Comparison of ENCODE assay signal across 1 cellular context in the genomic region with DNA sequence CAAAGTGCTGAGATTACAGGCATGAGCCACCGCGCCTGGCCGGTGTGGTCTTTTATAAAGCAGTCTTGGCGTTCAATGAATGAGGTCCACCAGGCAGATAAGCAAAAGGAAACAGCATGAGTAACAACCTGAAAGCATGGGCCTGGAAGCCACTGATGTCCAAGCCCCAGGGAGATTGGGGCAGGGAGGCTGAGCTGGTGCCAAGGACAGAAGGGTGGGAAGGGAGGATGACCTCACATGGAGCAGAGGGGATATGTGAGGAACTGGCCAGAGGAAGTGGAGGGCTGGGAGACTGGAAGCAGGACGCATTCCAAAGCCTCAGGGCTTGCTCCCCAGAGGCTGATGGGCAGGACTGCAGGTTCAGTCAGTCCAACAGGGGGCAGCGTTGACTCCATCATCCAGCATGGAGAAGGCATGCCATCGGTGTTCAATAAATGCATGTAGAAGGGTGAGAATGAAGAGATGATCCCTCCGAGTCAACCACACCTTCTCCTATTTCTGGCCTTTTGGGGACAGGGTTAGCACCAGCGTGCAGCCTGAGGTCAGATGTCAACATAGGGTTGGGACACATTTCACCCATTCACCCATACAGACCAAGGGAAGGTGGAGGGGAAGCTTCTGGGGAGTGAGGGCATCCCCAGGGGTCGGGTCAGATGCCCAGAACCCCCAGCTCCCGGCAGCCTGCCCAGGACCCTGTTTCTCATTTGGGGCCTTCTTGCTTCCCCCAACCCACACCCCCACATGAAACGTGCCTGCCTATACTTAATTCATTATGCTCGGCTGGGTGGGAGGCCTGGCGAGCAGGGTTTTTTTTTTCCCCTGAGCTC.
TF ChIP-seq lines count a peak whose summit lies in the region.

No MANE protein-coding gene starts in this region.

TF ChIP-seq in K562, 482 proteins besides CTCF, POLR2A, EP300 and RAD21:
- TF ChIP-seq, protein P1, sequence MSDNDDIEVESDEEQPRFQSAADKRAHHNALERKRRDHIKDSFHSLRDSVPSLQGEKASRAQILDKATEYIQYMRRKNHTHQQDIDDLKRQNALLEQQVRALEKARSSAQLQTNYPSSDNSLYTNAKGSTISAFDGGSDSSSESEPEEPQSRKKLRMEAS (CRISPR knock-in tag; IDR thresholded peaks at IDR 0.05), result peak; percentile 36; the same call in 1 of the 2 replicates
- TF ChIP-seq CSDE1 (IDR thresholded peaks at IDR 0.05), result no peak
- TF ChIP-seq RBM39 (optimal IDR thresholded peaks at IDR 0.05; ENCODE audit: low read depth, low read length), result no peak
- TF ChIP-seq ZNF217 (CRISPR knock-in tag; IDR thresholded peaks at IDR 0.05), result no peak
- TF ChIP-seq ZFP36 (IDR thresholded peaks at IDR 0.05; ENCODE audit: low read depth, low read length, partially characterized antibody), result peak; percentile 37
- 0 out of 4 replicates have a peak, but pooled peaks of 1 of the 2 experiments have one; percentile 12 for TF ChIP-seq RCOR1 (IDR thresholded peaks at IDR 0.05; ENCODE audit: borderline replicate concordance in 1 of 2, low read depth in 2 of 2, low read length in 2 of 2)
- no peak for TF ChIP-seq ZNF764 (CRISPR knock-in tag; IDR thresholded peaks at IDR 0.05; ENCODE audit: low read depth)
- TF ChIP-seq ZNF696 (CRISPR knock-in tag; conservative IDR thresholded peaks at IDR 0.05), result no peak
- TF ChIP-seq, protein P2, sequence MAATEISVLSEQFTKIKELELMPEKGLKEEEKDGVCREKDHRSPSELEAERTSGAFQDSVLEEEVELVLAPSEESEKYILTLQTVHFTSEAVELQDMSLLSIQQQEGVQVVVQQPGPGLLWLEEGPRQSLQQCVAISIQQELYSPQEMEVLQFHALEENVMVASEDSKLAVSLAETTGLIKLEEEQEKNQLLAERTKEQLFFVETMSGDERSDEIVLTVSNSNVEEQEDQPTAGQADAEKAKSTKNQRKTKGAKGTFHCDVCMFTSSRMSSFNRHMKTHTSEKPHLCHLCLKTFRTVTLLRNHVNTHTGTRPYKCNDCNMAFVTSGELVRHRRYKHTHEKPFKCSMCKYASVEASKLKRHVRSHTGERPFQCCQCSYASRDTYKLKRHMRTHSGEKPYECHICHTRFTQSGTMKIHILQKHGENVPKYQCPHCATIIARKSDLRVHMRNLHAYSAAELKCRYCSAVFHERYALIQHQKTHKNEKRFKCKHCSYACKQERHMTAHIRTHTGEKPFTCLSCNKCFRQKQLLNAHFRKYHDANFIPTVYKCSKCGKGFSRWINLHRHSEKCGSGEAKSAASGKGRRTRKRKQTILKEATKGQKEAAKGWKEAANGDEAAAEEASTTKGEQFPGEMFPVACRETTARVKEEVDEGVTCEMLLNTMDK (IDR thresholded peaks at IDR 0.05; ENCODE audit: borderline replicate concordance, insufficient read depth, low read depth, low read length, poor library complexity, severe bottlenecking), result peak; percentile 76
- 0 out of 3 replicates have a peak, but pooled peaks of 1 of the 2 experiments have one; percentile 22 for TF ChIP-seq CBX3 (IDR thresholded peaks at IDR 0.05; ENCODE audit: borderline replicate concordance in 1 of 2, low read length in 2 of 2)
- TF ChIP-seq CREB1 (IDR thresholded peaks at IDR 0.05), result no peak
- TF ChIP-seq CREB1 (CRISPR knock-in tag; IDR thresholded peaks at IDR 0.05), result no peak
- no peak for TF ChIP-seq SRSF3 (IDR thresholded peaks at IDR 0.05; ENCODE audit: insufficient read depth, low read length)
- TF ChIP-seq YY1 (IDR thresholded peaks at IDR 0.05; ENCODE audit: borderline replicate concordance in 1 of 3, control insufficient read depth in 1 of 3, extremely low read depth in 1 of 3, insufficient read depth in 3 of 3, insufficient read length in 1 of 3, insufficient replicate concordance in 2 of 3, low read depth in 1 of 3, low read length in 2 of 3), result peak in 1 of 3 experiments; percentile 19
- TF ChIP-seq, protein P3, sequence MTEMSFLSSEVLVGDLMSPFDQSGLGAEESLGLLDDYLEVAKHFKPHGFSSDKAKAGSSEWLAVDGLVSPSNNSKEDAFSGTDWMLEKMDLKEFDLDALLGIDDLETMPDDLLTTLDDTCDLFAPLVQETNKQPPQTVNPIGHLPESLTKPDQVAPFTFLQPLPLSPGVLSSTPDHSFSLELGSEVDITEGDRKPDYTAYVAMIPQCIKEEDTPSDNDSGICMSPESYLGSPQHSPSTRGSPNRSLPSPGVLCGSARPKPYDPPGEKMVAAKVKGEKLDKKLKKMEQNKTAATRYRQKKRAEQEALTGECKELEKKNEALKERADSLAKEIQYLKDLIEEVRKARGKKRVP (CRISPR knock-in tag; IDR thresholded peaks at IDR 0.05), result no peak
- no peak for TF ChIP-seq CC2D1A (IDR thresholded peaks at IDR 0.05)
- TF ChIP-seq ZKSCAN8 (CRISPR knock-in tag; IDR thresholded peaks at IDR 0.05), result peak; percentile 97
- TF ChIP-seq, protein P4, sequence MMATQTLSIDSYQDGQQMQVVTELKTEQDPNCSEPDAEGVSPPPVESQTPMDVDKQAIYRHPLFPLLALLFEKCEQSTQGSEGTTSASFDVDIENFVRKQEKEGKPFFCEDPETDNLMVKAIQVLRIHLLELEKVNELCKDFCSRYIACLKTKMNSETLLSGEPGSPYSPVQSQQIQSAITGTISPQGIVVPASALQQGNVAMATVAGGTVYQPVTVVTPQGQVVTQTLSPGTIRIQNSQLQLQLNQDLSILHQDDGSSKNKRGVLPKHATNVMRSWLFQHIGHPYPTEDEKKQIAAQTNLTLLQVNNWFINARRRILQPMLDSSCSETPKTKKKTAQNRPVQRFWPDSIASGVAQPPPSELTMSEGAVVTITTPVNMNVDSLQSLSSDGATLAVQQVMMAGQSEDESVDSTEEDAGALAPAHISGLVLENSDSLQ (IDR thresholded peaks at IDR 0.05), result peak; percentile 40
- TF ChIP-seq SMC3 (conservative IDR thresholded peaks at IDR 0.05; ENCODE audit: insufficient read depth, low read depth, low read length), result peak; percentile 50
- TF ChIP-seq GTF2F1 (IDR thresholded peaks at IDR 0.05; ENCODE audit: low read depth, low read length), result no peak
